In the genomic region with DNA sequence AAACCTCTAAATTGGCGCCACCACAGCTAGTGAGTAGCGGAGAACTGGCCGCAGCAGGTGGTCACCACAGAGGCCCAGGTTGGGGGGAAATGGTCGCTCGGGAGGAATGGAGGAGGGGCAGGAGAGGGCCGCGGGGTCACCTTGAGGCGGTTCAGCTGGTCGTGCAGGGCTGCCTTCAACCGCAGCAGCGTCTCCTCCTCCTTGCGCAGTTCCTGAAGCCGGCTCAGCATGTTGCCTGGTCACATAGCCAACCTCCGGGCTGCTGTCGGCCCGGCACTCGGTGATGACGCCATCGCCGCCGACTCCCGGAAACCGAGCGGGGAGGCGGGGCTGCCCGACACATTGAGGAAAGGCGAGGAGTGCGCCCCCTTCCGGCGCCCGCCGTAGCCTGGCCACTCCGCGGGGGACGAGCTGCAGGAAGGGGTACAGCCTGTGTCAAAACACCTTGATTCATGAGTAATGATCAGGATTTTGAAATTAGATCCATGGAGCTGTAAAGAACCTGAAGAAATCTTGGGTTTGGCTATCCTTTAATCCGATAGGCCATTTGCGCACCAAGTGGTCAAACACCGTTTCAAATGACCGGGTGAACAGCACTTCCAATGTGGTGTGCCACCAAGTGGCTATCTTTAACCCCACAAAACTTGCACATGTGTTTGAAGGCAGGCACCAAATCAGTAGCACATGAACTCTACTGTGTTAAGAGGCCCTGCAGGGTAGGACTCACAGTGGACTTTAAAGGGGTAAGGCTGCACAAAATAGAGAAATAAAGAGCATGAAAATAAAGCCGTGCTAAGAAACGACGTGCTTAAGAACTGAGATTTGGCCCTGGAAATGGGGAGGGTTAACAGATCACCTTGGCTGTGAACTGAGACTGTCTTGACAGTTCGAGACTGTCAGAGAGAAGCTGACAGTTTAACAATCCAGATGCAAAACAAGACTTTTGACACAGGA, we compare ENCODE assay signal across 1 cellular context.
A peak's percentile ranks its signal among the peaks of the same experiment; 100 is the strongest.
TF ChIP-seq lines count a peak whose summit lies in the region.

A gene with protein sequence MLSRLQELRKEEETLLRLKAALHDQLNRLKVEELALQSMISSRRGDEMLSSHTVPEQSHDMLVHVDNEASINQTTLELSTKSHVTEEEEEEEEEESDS (minus strand): TSS at position 261 of the 954 bp plus-strand sequence. CDS start 31 bp downstream, at position 230.

TF ChIP-seq in HepG2, 621 proteins besides CTCF, POLR2A, EP300 and RAD21 (continued from another document and continues in another):
- TF ChIP-seq, protein P1, sequence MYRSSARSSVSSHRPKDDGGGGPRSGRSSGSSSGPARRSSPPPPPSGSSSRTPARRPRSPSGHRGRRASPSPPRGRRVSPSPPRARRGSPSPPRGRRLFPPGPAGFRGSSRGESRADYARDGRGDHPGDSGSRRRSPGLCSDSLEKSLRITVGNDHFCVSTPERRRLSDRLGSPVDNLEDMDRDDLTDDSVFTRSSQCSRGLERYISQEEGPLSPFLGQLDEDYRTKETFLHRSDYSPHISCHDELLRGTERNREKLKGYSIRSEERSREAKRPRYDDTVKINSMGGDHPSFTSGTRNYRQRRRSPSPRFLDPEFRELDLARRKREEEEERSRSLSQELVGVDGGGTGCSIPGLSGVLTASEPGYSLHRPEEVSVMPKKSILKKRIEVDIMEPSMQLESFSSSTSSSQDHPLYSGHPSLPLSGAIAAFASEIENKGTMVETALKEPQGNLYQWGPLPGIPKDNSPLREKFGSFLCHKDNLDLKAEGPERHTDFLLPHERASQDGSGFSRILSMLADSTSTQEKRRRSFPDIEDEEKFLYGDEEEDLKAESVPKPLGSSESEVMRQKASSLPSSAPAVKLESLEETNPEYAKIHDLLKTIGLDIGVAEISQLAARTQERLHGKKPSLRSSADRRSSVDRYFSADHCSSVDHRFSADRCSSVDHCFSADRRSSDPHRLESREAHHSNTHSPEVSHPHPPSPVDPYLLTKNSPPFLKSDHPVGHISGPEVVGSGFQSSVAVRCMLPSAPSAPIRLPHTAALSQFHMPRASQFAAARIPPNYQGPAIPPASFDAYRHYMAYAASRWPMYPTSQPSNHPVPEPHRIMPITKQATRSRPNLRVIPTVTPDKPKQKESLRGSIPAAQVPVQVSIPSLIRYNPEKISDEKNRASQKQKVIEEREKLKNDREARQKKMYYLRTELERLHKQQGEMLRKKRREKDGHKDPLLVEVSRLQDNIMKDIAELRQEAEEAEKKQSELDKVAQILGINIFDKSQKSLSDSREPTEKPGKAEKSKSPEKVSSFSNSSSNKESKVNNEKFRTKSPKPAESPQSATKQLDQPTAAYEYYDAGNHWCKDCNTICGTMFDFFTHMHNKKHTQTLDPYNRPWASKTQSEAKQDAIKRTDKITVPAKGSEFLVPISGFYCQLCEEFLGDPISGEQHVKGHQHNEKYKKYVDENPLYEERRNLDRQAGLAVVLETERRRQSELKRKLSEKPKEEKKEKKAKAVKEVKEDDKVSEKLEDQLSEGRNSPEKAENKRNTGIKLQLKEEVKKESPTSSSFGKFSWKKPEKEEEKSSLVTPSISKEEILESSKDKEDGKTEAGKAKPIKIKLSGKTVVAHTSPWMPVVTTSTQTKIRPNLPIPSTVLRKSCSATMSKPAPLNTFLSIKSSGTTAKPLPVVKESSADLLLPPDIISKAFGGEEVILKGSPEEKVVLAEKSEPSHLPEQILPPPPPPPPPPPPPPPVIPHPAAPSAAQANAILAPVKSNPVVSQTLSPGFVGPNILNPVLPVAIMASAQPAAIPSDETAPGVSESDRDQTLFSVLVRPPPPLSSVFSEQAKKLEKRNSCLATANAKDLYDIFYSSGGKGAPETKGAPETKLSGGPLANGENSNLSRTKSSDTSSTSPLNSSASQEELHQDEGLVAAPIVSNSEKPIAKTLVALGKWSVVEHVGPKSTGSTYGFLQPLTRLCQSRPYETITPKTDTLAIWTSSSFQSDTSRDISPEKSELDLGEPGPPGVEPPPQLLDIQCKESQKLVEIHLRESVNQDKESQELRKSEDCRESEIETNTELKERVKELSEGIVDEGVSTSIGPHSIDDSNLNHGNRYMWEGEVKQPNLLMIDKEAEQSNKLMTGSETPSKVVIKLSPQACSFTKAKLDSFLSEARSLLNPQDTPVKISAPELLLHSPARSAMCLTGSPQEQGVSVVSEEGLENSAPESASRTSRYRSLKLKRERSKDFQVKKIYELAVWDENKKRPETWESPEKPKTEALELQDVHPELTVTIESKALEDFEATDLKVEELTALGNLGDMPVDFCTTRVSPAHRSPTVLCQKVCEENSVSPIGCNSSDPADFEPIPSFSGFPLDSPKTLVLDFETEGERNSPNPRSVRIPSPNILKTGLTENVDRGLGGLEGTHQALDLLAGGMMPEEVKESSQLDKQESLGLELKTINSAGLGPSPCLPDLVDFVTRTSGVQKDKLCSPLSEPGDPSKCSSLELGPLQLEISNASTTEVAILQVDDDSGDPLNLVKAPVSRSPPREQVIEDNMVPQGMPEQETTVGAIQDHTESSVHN (CRISPR knock-in tag; IDR thresholded peaks at IDR 0.05) = no peak
- TF ChIP-seq ZNF225 (CRISPR knock-in tag; IDR thresholded peaks at IDR 0.05) = no peak; the same call in 1 of the 2 replicates
- no peak for TF ChIP-seq TRIM24 (CRISPR knock-in tag; IDR thresholded peaks at IDR 0.05)
- TF ChIP-seq, protein P2, sequence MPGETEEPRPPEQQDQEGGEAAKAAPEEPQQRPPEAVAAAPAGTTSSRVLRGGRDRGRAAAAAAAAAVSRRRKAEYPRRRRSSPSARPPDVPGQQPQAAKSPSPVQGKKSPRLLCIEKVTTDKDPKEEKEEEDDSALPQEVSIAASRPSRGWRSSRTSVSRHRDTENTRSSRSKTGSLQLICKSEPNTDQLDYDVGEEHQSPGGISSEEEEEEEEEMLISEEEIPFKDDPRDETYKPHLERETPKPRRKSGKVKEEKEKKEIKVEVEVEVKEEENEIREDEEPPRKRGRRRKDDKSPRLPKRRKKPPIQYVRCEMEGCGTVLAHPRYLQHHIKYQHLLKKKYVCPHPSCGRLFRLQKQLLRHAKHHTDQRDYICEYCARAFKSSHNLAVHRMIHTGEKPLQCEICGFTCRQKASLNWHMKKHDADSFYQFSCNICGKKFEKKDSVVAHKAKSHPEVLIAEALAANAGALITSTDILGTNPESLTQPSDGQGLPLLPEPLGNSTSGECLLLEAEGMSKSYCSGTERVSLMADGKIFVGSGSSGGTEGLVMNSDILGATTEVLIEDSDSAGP (CRISPR knock-in tag; IDR thresholded peaks at IDR 0.05; ENCODE audit: borderline replicate concordance) = peak; percentile 90
- TF ChIP-seq HOXA3 (CRISPR knock-in tag; IDR thresholded peaks at IDR 0.05) = peak; percentile 95
- no peak; the same call in 1 of the 2 replicates for TF ChIP-seq ZNF335 (CRISPR knock-in tag; IDR thresholded peaks at IDR 0.05)
- peak; percentile 51; the same call in 1 of the 2 replicates for TF ChIP-seq RXRB (CRISPR knock-in tag; IDR thresholded peaks at IDR 0.05; ENCODE audit: borderline replicate concordance)
- TF ChIP-seq, protein P3, sequence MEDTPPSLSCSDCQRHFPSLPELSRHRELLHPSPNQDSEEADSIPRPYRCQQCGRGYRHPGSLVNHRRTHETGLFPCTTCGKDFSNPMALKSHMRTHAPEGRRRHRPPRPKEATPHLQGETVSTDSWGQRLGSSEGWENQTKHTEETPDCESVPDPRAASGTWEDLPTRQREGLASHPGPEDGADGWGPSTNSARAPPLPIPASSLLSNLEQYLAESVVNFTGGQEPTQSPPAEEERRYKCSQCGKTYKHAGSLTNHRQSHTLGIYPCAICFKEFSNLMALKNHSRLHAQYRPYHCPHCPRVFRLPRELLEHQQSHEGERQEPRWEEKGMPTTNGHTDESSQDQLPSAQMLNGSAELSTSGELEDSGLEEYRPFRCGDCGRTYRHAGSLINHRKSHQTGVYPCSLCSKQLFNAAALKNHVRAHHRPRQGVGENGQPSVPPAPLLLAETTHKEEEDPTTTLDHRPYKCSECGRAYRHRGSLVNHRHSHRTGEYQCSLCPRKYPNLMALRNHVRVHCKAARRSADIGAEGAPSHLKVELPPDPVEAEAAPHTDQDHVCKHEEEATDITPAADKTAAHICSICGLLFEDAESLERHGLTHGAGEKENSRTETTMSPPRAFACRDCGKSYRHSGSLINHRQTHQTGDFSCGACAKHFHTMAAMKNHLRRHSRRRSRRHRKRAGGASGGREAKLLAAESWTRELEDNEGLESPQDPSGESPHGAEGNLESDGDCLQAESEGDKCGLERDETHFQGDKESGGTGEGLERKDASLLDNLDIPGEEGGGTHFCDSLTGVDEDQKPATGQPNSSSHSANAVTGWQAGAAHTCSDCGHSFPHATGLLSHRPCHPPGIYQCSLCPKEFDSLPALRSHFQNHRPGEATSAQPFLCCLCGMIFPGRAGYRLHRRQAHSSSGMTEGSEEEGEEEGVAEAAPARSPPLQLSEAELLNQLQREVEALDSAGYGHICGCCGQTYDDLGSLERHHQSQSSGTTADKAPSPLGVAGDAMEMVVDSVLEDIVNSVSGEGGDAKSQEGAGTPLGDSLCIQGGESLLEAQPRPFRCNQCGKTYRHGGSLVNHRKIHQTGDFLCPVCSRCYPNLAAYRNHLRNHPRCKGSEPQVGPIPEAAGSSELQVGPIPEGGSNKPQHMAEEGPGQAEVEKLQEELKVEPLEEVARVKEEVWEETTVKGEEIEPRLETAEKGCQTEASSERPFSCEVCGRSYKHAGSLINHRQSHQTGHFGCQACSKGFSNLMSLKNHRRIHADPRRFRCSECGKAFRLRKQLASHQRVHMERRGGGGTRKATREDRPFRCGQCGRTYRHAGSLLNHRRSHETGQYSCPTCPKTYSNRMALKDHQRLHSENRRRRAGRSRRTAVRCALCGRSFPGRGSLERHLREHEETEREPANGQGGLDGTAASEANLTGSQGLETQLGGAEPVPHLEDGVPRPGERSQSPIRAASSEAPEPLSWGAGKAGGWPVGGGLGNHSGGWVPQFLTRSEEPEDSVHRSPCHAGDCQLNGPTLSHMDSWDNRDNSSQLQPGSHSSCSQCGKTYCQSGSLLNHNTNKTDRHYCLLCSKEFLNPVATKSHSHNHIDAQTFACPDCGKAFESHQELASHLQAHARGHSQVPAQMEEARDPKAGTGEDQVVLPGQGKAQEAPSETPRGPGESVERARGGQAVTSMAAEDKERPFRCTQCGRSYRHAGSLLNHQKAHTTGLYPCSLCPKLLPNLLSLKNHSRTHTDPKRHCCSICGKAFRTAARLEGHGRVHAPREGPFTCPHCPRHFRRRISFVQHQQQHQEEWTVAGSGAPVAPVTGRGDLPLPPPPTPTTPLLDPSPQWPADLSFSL (CRISPR knock-in tag; IDR thresholded peaks at IDR 0.05) = no peak
- TF ChIP-seq, protein P4, sequence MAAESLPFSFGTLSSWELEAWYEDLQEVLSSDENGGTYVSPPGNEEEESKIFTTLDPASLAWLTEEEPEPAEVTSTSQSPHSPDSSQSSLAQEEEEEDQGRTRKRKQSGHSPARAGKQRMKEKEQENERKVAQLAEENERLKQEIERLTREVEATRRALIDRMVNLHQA (CRISPR knock-in tag; IDR thresholded peaks at IDR 0.05) = no peak
- no peak for TF ChIP-seq KLF13 (CRISPR knock-in tag; IDR thresholded peaks at IDR 0.05)
- no peak for TF ChIP-seq ZFP37 (CRISPR knock-in tag; IDR thresholded peaks at IDR 0.05; ENCODE audit: borderline replicate concordance)
- TF ChIP-seq ZMYM2 (CRISPR knock-in tag; IDR thresholded peaks at IDR 0.05) = no peak
- TF ChIP-seq, protein P5, sequence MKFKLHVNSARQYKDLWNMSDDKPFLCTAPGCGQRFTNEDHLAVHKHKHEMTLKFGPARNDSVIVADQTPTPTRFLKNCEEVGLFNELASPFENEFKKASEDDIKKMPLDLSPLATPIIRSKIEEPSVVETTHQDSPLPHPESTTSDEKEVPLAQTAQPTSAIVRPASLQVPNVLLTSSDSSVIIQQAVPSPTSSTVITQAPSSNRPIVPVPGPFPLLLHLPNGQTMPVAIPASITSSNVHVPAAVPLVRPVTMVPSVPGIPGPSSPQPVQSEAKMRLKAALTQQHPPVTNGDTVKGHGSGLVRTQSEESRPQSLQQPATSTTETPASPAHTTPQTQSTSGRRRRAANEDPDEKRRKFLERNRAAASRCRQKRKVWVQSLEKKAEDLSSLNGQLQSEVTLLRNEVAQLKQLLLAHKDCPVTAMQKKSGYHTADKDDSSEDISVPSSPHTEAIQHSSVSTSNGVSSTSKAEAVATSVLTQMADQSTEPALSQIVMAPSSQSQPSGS (CRISPR knock-in tag; IDR thresholded peaks at IDR 0.05) = peak; percentile 89; the same call in 1 of the 2 replicates
- TF ChIP-seq ZNF772 (CRISPR knock-in tag; IDR thresholded peaks at IDR 0.05) = peak; percentile 39; the same call in 1 of the 2 replicates
- TF ChIP-seq, protein P6, sequence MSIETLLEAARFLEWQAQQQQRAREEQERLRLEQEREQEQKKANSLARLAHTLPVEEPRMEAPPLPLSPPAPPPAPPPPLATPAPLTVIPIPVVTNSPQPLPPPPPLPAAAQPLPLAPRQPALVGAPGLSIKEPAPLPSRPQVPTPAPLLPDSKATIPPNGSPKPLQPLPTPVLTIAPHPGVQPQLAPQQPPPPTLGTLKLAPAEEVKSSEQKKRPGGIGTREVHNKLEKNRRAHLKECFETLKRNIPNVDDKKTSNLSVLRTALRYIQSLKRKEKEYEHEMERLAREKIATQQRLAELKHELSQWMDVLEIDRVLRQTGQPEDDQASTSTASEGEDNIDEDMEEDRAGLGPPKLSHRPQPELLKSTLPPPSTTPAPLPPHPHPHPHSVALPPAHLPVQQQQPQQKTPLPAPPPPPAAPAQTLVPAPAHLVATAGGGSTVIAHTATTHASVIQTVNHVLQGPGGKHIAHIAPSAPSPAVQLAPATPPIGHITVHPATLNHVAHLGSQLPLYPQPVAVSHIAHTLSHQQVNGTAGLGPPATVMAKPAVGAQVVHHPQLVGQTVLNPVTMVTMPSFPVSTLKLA (IDR thresholded peaks at IDR 0.05) = no peak
- no peak for TF ChIP-seq ZNF468 (CRISPR knock-in tag; IDR thresholded peaks at IDR 0.05)
- no peak for TF ChIP-seq NR2F6 (IDR thresholded peaks at IDR 0.05)
- TF ChIP-seq NR2F6 (CRISPR knock-in tag; IDR thresholded peaks at IDR 0.05) = no peak
- TF ChIP-seq HIVEP1 (CRISPR knock-in tag; IDR thresholded peaks at IDR 0.05) = peak; percentile 46; the same call in 1 of the 2 replicates
- TF ChIP-seq FOXM1 (CRISPR knock-in tag; IDR thresholded peaks at IDR 0.05) = no peak
- no peak for TF ChIP-seq ZNF3 (CRISPR knock-in tag; IDR thresholded peaks at IDR 0.05)
- no peak; the same call in 1 of the 2 replicates for TF ChIP-seq DR1 (CRISPR knock-in tag; IDR thresholded peaks at IDR 0.05)
- TF ChIP-seq SOX5 (CRISPR knock-in tag; IDR thresholded peaks at IDR 0.05; ENCODE audit: borderline replicate concordance) = peak; percentile 48; the same call in 1 of the 2 replicates
